Comparison of ENCODE assay signal across 34 cellular contexts in the genomic region with DNA sequence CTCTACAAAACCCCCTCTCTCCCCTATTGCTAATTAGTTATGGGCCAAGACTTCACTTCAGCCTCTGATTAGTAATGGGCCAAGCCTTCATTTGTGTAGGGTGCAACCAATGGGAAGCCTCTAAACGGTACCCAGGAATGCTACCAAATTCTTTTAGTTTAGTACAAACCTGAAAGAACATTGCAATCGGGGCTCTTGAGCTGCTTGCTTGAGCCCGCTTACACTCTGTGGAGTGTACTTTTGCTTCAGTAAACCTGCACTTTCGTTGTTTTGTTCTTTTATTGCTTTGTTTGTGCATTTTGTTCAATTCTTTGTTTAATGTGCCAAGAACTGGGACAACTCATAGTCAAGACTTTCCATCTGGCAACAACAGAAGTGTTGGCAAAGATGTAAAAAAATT.
"Had no signal": no experiment of that assay in that cellular context is flagged by ENCODE, and none has a peak within 500 bp of the region (broad histone marks: within the 10 kb centered on the region; RNA-seq: fewer than 3 reads in every experiment).

No MANE protein-coding gene starts in this region.

- H3K4me3 ChIP-seq: MG63 had no signal

- H3K9ac ChIP-seq: KMS-11 had no signal

- H3K4me2 ChIP-seq: KMS-11 had no signal

- H3K27me3 ChIP-seq: MG63 had no signal

- DNase-seq: Karpas-422, Kasumi-1, MG63, MM.1S, MV-4-11, NCI-H1048, NCI-H1092, NCI-H1092 treated with DMSO at 0.1 percent for 48 hours, NCI-H1105, NCI-H1105 treated with DMSO at 0.1 percent for 48 hours, NCI-H1417, NCI-H1417 treated with DMSO at 0.1 percent for 48 hours, NCI-H1436, NCI-H1436 treated with DMSO at 0.1 percent for 48 hours, NCI-H146, NCI-H1694, NCI-H1694 treated with DMSO at 0.1 percent for 48 hours, NCI-H187, NCI-H187 treated with DMSO at 0.1 percent for 48 hours, NCI-H1930, NCI-H2029, NCI-H2029 treated with DMSO at 0.1 percent for 48 hours, NCI-H2081, NCI-H2081 treated with DMSO at 0.1 percent for 48 hours, NCI-H2107, NCI-H2171, NCI-H2171 treated with DMSO at 0.1 percent for 48 hours, NCI-H2227 treated with DMSO at 0.1 percent for 48 hours, NCI-H226, NCI-H345, NCI-H446, NCI-H446 treated with DMSO at 0.1 percent for 48 hours, NCI-H510A had no signal

- H3K27ac ChIP-seq: KMS-11 had no signal
